10 cellular contexts compared by ENCODE assay signal in genomic region chr9:130368631-130369103, GRCh38.
A peak's percentile ranks its signal among the peaks of the same experiment; 100 is the strongest.
DNase-seq lines count a peak whose midpoint lies in the region; ATAC-seq and TF ChIP-seq lines count a peak whose summit lies in the region.
"Had no signal": no experiment of that assay in that cellular context is flagged by ENCODE, and none has a peak within 500 bp of the region (broad histone marks: within the 10 kb centered on the region; RNA-seq: fewer than 3 reads in every experiment).

No MANE protein-coding gene starts in this region.

- no peaks in the 10 kb centered on the region for H3K9me2 ChIP-seq in Karpas-422 (replicated peaks; ENCODE audit: insufficient read depth, low read length)

- no peaks in the 10 kb centered on the region for H3K79me2 ChIP-seq in Karpas-422 (ENCODE audit: low read length)

- H3K36me3 ChIP-seq in MG63 = no peaks in the 10 kb centered on the region
- no peaks in the 10 kb centered on the region for H3K36me3 ChIP-seq in Karpas-422 (ENCODE audit: insufficient read depth, low read length)

- H3K27ac ChIP-seq in 22Rv1 = no peak overlapping the region
- H3K27ac ChIP-seq in foreskin keratinocyte = no peak overlapping the region
- H3K27ac ChIP-seq in Karpas-422 (ENCODE audit: low read length) = no peak overlapping the region

- no peak overlapping the region for H3K4me2 ChIP-seq in Karpas-422 (ENCODE audit: low read depth, low read length, poor library complexity, severe bottlenecking)

- no peaks in the 10 kb centered on the region for H3K9me3 ChIP-seq in MG63
- H3K9me3 ChIP-seq in Karpas-422 (ENCODE audit: low read length) = no peaks in the 10 kb centered on the region

- H3K9ac ChIP-seq in Karpas-422 (ENCODE audit: low read length) = no peak overlapping the region

- H3K4me1 ChIP-seq in foreskin keratinocyte = no peaks in the 10 kb centered on the region
- no peaks in the 10 kb centered on the region for H3K4me1 ChIP-seq in Karpas-422 (ENCODE audit: low read length)

- H3K9me3 Mint-ChIP-seq in endothelial cell (ENCODE audit: unreplicated experiment) = no peaks in the 10 kb centered on the region
- H3K9me3 Mint-ChIP-seq: central memory CD8-positive, alpha-beta T cell had no signal

- H3K4me3 Mint-ChIP-seq in endothelial cell (ENCODE audit: unreplicated experiment) = no peak overlapping the region
- H3K4me3 Mint-ChIP-seq: central memory CD8-positive, alpha-beta T cell had no signal

- H3K27ac Mint-ChIP-seq in endothelial cell (ENCODE audit: unreplicated experiment) = no peak overlapping the region

- TF ChIP-seq CTCF in 22Rv1 (IDR thresholded peaks at IDR 0.05) (peak; percentile 14), foreskin keratinocyte (conservative IDR thresholded peaks at IDR 0.05) (peak; percentile 29), endothelial cell (IDR thresholded peaks at IDR 0.05; ENCODE audit: unreplicated experiment) (no peak)

- peaks cover 10% of the 10 kb centered on the region for H3K27me3 Mint-ChIP-seq in endothelial cell (ENCODE audit: unreplicated experiment)

- ATAC-seq in foreskin keratinocyte (peak; percentile 53), HG02798 (IDR thresholded peaks at IDR 0.05; ENCODE audit: poor library complexity, unreplicated experiment) (no peak)

- peaks cover 14% of the 10 kb centered on the region for H3K4me1 Mint-ChIP-seq in endothelial cell (ENCODE audit: unreplicated experiment)

- H3K27me3 ChIP-seq in foreskin keratinocyte (no peaks in the 10 kb centered on the region), MG63 (no peaks in the 10 kb centered on the region), Karpas-422 (ENCODE audit: low read length) (no peaks in the 10 kb centered on the region)

- no peak overlapping the region for H2AFZ ChIP-seq in Karpas-422 (ENCODE audit: low read length)

- peaks cover 10% of the 10 kb centered on the region for H3K36me3 Mint-ChIP-seq in endothelial cell (ENCODE audit: low read depth, unreplicated experiment)

- H3K4me3 ChIP-seq in MG63 (no peak overlapping the region), Karpas-422 (ENCODE audit: low read length) (no peak overlapping the region)

- DNase-seq in ELR (ENCODE audit: low read depth) = peak; percentile 28
- peak; percentile 76 for DNase-seq in SK-N-DZ (ENCODE audit: low spot score)
- peak; percentile 27 to 39 for DNase-seq in foreskin keratinocyte
- DNase-seq in MG63 = no peak
- no peak for DNase-seq in endothelial cell (ENCODE audit: low spot score)
- no peak for DNase-seq in Karpas-422
- DNase-seq: occipital lobe had no signal

- no peaks in the 10 kb centered on the region for H4K20me1 ChIP-seq in Karpas-422 (ENCODE audit: insufficient read depth, low read depth, low read length)

Comparison
In these comparisons a context has a peak if more than half of its experiments do, and no peak if none do; other contexts are left out.
1. DNase-seq: peak in ELR (single experiment), SK-N-DZ (single experiment) and foreskin keratinocyte (2 of 2); none in MG63 (single experiment), endothelial cell (single experiment) and Karpas-422 (single experiment).